ENCODE assay signal across 15 cellular contexts in the genomic region with DNA sequence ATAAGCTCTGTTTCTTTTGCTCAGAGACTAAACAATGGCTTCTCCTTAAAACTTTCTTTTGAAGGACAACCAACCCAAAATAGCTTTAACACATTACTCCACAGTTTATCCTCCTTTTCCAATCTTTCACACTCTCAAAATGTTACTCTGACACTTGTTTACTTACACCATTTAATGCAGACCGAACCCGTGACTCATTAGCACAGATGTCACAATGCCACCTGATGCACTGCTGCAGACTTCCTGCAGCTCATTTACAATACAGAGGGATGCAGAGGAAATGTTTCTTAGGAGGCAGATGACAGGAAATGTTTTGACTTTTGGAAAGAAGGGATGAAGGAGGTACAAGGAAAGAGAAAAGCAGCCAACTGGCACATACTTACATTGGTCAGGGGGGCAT. TPM values are rescaled to one million over a fixed set of nuclear protein-coding genes. Genes with fewer than 3 reads are reported as not detected.
DNase-seq lines count a peak whose midpoint lies in the region; ATAC-seq and TF ChIP-seq lines count a peak whose summit lies in the region.
"Had no signal": no experiment of that assay in that cellular context is flagged by ENCODE, and none has a peak within 500 bp of the region (broad histone marks: within the 10 kb centered on the region; RNA-seq: fewer than 3 reads in every experiment).

No MANE protein-coding gene starts in this region.

- H3K4me1 ChIP-seq in HUES48 (ENCODE audit: control insufficient read depth, insufficient read depth, low read length) (peaks cover 10% of the 10 kb centered on the region), left lung (no peaks in the 10 kb centered on the region)
- H3K4me1 ChIP-seq: tibial nerve had no signal

- H3K9me3 ChIP-seq in HUES48 (ENCODE audit: control insufficient read depth, insufficient read depth, low read length) (no peaks in the 10 kb centered on the region), left lung (no peaks in the 10 kb centered on the region)
- H3K9me3 ChIP-seq: tibial nerve had no signal

- in situ Hi-C loops in SK-MEL-5 (cut with HindIII; ENCODE audit: low pct_unique_long_range_greater_than_20kb, low sequenced_read_pairs) = no loop called here

- peak; percentile 67 for DNase-seq in SK-MEL-5 (ENCODE audit: low read depth, low spot score)
- peak; percentile 25 to 52 for DNase-seq in foreskin fibroblast
- DNase-seq in pulmonary artery endothelial cell (ENCODE audit: low read depth, low spot score) = peak; percentile 77
- DNase-seq in left lung = no peak
- no peak for DNase-seq in activated T-cell treated with anti-CD3 and anti-CD28 coated beads, Interleukin-2, amount 50 U/mL, for 48 hours
- no peak for DNase-seq in NCI-H146 treated with DMSO at 0.1 percent for 48 hours (lab: John Stamatoyannopoulos, UW; ENCODE audit: unreplicated experiment)
- DNase-seq: effector memory CD4-positive, alpha-beta T cell; mammary epithelial cell; NCI-H2227 treated with DMSO at 0.1 percent for 48 hours; SHP77 treated with DMSO at 0.1 percent for 48 hours; stimulated activated naive CD4-positive, alpha-beta T cell; T-helper 17 cell had no signal

- no peak overlapping the region for H3K4me3 ChIP-seq in HUES48 (ENCODE audit: low read depth, low read length)
- no peak overlapping the region for H3K4me3 ChIP-seq in foreskin fibroblast (ENCODE audit: low read depth in 1 of 2, low read length in 2 of 2)
- no peak overlapping the region for H3K4me3 ChIP-seq in left lung
- H3K4me3 ChIP-seq: tibial nerve had no signal

- intact Hi-C loops in left lung (cut with DNase I) = no loop called here

- no peaks in the 10 kb centered on the region for H3K27me3 ChIP-seq in HUES48 (ENCODE audit: control insufficient read depth, insufficient read depth, low read length)
- no peaks in the 10 kb centered on the region for H3K27me3 ChIP-seq in left lung
- H3K27me3 ChIP-seq: tibial nerve had no signal

- peak overlapping the region; percentile 62 for H3K27ac ChIP-seq in HUES48 (ENCODE audit: low read depth, low read length)
- no peak overlapping the region for H3K27ac ChIP-seq in left lung
- H3K27ac ChIP-seq: tibial nerve had no signal

- H3K36me3 ChIP-seq in HUES48 (ENCODE audit: control insufficient read depth, insufficient read depth, low read length) (peaks cover 90% of the 10 kb centered on the region), left lung (peaks cover 0 to 87% of the 10 kb centered on the region in 2 donors)

- H3K9ac ChIP-seq in HUES48 (ENCODE audit: low read depth, low read length) = no peak overlapping the region

- no peak for TF ChIP-seq CTCF in foreskin fibroblast (IDR thresholded peaks at IDR 0.05; ENCODE audit: low read depth, low read length)
- TF ChIP-seq CTCF in left lung (IDR thresholded peaks at IDR 0.05) = no peak

- no peak for ATAC-seq in left lung
- ATAC-seq: HCT116, T-helper 17 cell had no signal

RNA-seq across cellular contexts. Expression of gene DROSHA, which starts 39.1 kb away (rescaled TPM):
- total RNA-seq in SK-MEL-5 (2014; rRNA removed; shearing (Covaris generic)) = 57.4 and 74.9 TPM in 2 replicates
- 60.6 and 87.4 TPM in 2 replicates for polyA plus RNA-seq in SK-MEL-5 (2015; cell fraction: cytosol; rRNA removed)
- polyA plus RNA-seq in SK-MEL-5 (2015; cell fraction: nucleus; rRNA removed) = 226 and 227 TPM in 2 replicates
- total RNA-seq in pulmonary artery endothelial cell (42.9 and 57.3 TPM in 2 replicates), left lung (10 to 100 TPM; 46.6 to 48.2 TPM)

RNA-seq across cellular contexts. Expression of gene C5orf22, which starts 39.3 kb away (rescaled TPM):
- 107 and 110 TPM in 2 replicates for total RNA-seq in SK-MEL-5 (2014; rRNA removed; shearing (Covaris generic))
- polyA plus RNA-seq in SK-MEL-5 (2015; cell fraction: cytosol; rRNA removed) = 86.1 and 114 TPM in 2 replicates
- 75.7 and 107 TPM in 2 replicates for polyA plus RNA-seq in SK-MEL-5 (2015; cell fraction: nucleus; rRNA removed)
- 16.5 and 21.3 TPM in 2 replicates for total RNA-seq in pulmonary artery endothelial cell
- total RNA-seq in left lung = 10 to 100 TPM; 21.3 to 25.4 TPM

Comparison
In these comparisons a context has a peak if more than half of its experiments do, and no peak if none do; other contexts are left out.
1. DNase-seq: peak in SK-MEL-5 (single experiment), foreskin fibroblast (2 of 2) and pulmonary artery endothelial cell (single experiment); none in left lung (0 of 2), activated T-cell treated with anti-CD3 and anti-CD28 coated beads, Interleukin-2, amount 50 U/mL, for 48 hours (0 of 2) and NCI-H146 treated with DMSO at 0.1 percent for 48 hours (single experiment).